In the genomic region with DNA sequence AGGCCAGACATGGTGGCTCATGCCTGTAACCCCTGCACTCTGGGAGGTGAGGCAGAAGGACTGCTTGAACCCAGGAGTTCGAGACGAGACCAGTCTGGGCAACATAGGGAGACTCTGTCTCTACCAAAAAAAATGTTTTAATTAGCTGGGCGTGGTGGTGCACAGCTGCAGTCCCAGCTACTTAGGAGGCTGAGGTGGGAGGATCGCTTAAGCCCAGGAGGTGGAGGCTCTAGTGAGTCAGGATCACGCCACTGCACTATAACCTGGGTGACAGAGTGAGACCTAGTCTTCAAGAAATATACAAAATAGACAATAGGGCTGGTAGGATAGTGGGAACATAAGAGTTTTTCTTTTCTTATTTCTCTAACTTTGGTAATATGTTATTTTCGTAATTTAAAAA, we compare ENCODE assay signal across 16 cellular contexts.
"Had no signal": no experiment of that assay in that cellular context is flagged by ENCODE, and none has a peak within 500 bp of the region (broad histone marks: within the 10 kb centered on the region; RNA-seq: fewer than 3 reads in every experiment).

No MANE protein-coding gene starts in this region.

- H3K27me3 ChIP-seq: spleen had no signal

- H3K36me3 ChIP-seq: spleen had no signal

- ATAC-seq: activated CD8-positive, alpha-beta T cell treated with anti-CD3 and anti-CD28 coated beads for 36 hours; stimulated activated memory B cell treated with anti-CD40 and anti-IgM and Interleukin-4, amounts not matched to agents 10 μg/mL and 1 μg/mL and 100 μg/mL, for 72 hours; T-cell had no signal

- H3K27ac ChIP-seq: spleen had no signal

- H3K9me3 ChIP-seq: spleen had no signal

- H3K4me3 ChIP-seq: spleen had no signal

- DNase-seq: activated CD4-positive, alpha-beta T cell treated with anti-CD3 and anti-CD28 coated beads for 4 hours; activated CD8-positive, alpha-beta memory T cell treated with anti-CD3 and anti-CD28 coated beads, Interleukin-2, amount 50 U/mL, for 4 hours; activated CD8-positive, alpha-beta T cell treated with anti-CD3 and anti-CD28 coated beads for 36 hours; activated naive CD4-positive, alpha-beta T cell treated with Interleukin-2 at 50 U/mL for 16 hours; central memory CD4-positive, alpha-beta T cell; dermis blood vessel endothelial cell; erythroblast; midbrain; naive B cell; posterior cingulate gyrus; spleen; stimulated activated CD4-positive, alpha-beta T cell treated with anti-CD3 and anti-CD28 coated beads, Interleukin-1b, Interleukin-23, amount 100 ng/mL, for 48 hours; substantia nigra; T-cell; T1000 had no signal
